Comparison of ENCODE assay signal across 1 cellular context in genomic region chr2:71082402-71083252, GRCh38.
TF ChIP-seq lines count a peak whose summit lies in the region.

No MANE protein-coding gene starts in this region.

TF ChIP-seq in endothelial cell of umbilical vein, 7 proteins besides CTCF, POLR2A, EP300 and RAD21:
- TF ChIP-seq JUN (IDR thresholded peaks at IDR 0.05; ENCODE audit: borderline replicate concordance, insufficient read depth, insufficient read length, low read depth): no peak
- no peak for TF ChIP-seq GATA2 (IDR thresholded peaks at IDR 0.05; ENCODE audit: insufficient read depth, insufficient read length, low read depth, low read length)
- TF ChIP-seq, protein P1, sequence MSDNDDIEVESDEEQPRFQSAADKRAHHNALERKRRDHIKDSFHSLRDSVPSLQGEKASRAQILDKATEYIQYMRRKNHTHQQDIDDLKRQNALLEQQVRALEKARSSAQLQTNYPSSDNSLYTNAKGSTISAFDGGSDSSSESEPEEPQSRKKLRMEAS (IDR thresholded peaks at IDR 0.05; ENCODE audit: insufficient read depth, insufficient read length): no peak
- TF ChIP-seq MYC (IDR thresholded peaks at IDR 0.05; ENCODE audit: low read depth, low read length): no peak
- TF ChIP-seq POLR2AphosphoS5 (IDR thresholded peaks at IDR 0.05; ENCODE audit: insufficient read depth, low read depth, low read length): no peak
- no peak for TF ChIP-seq EZH2 (IDR thresholded peaks at IDR 0.05; ENCODE audit: borderline replicate concordance, low read depth, low read length, severe bottlenecking)
- TF ChIP-seq FOS (IDR thresholded peaks at IDR 0.05; ENCODE audit: borderline replicate concordance, insufficient read depth, low read length): no peak
